Comparison of ENCODE assay signal across 8 cellular contexts in the genomic region with DNA sequence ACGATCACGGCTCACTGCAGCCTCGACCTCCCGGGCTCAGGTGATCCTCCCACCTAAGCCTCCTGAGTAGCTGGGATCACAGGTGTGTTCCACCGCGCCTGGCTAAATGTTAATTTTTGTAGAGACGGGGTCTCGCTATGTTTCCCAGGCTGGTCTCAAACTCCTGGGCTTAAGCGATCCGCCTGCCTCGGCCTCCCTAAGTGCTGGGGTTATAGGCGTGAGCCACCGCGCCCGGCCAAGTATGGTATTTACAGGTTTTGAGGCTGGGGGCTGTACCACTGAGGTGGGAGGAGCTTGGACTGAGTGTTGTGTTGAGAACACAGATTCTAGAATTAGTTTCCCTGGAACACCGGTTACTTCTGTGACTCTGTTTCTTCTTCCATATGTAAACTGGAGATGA. TPM values are rescaled to one million over a fixed set of nuclear protein-coding genes. Genes with fewer than 3 reads are reported as not detected.
DNase-seq lines count a peak whose midpoint lies in the region; ATAC-seq and TF ChIP-seq lines count a peak whose summit lies in the region.

No MANE protein-coding gene starts in this region.

- no peak overlapping the region for H3K27ac Mint-ChIP-seq in activated CD8-positive, alpha-beta memory T cell treated with anti-CD3 and anti-CD28 coated beads, Interleukin-2, amount 10 ng/mL, durations not matched to agents 7 days and 5 days
- H3K27ac Mint-ChIP-seq in effector memory CD8-positive, alpha-beta T cell = peak overlapping the region; percentile 87 to 90
- H3K27ac Mint-ChIP-seq in progenitor cell of endocrine pancreas = no peak overlapping the region

- peaks cover 42% of the 10 kb centered on the region for H3K4me1 Mint-ChIP-seq in activated CD8-positive, alpha-beta memory T cell treated with anti-CD3 and anti-CD28 coated beads, Interleukin-2, amount 10 ng/mL, durations not matched to agents 7 days and 5 days
- H3K4me1 Mint-ChIP-seq in effector memory CD8-positive, alpha-beta T cell (ENCODE audit: low read depth in 2 of 2) = peaks cover 34 to 40% of the 10 kb centered on the region in 2 donors
- H3K4me1 Mint-ChIP-seq in progenitor cell of endocrine pancreas (ENCODE audit: low read depth) = peaks cover 14% of the 10 kb centered on the region

- CTCF ChIA-PET in activated CD8-positive, alpha-beta memory T cell treated with anti-CD3 and anti-CD28 coated beads, Interleukin-2, amount 10 ng/mL, durations not matched to agents 7 days and 5 days (lab: Charles Lee) = interaction anchor here (0.6 to 8.0 kb wide), 8 partner anchors 8 to 145 kb away, joined by 3 to 108 read pairs (median 10); no protein-coding TSS in a partner anchor

- ATAC-seq in activated CD8-positive, alpha-beta memory T cell treated with anti-CD3 and anti-CD28 coated beads, Interleukin-2, amount 10 ng/mL, durations not matched to agents 7 days and 5 days = no peak
- no peak for ATAC-seq in effector memory CD8-positive, alpha-beta T cell (replicated peaks)
- ATAC-seq in GM21529 (IDR thresholded peaks at IDR 0.05; ENCODE audit: unreplicated experiment) = no peak
- no peak for ATAC-seq in GM19023 (IDR thresholded peaks at IDR 0.05; ENCODE audit: unreplicated experiment)

- H3K36me3 Mint-ChIP-seq in activated CD8-positive, alpha-beta memory T cell treated with anti-CD3 and anti-CD28 coated beads, Interleukin-2, amount 10 ng/mL, durations not matched to agents 7 days and 5 days = no peaks in the 10 kb centered on the region
- peaks cover 21% of the 10 kb centered on the region for H3K36me3 Mint-ChIP-seq in effector memory CD8-positive, alpha-beta T cell (ENCODE audit: insufficient read depth)
- peaks cover 4% of the 10 kb centered on the region for H3K36me3 Mint-ChIP-seq in progenitor cell of endocrine pancreas (ENCODE audit: insufficient read depth)

- TF ChIP-seq CTCF in progenitor cell of endocrine pancreas (IDR thresholded peaks at IDR 0.05; ENCODE audit: unreplicated experiment) = no peak

- DNase-seq in activated CD8-positive, alpha-beta memory T cell treated with anti-CD3 and anti-CD28 coated beads, Interleukin-2, amount 10 ng/mL, durations not matched to agents 7 days and 5 days = no peak
- DNase-seq in activated CD8-positive, alpha-beta memory T cell treated with anti-CD3 and anti-CD28 coated beads, Interleukin-2, amount 50 U/mL, for 48 hours = no peak
- peak; percentile 36 for DNase-seq in NCI-H69 (lab: John Stamatoyannopoulos, UW)
- no peak for DNase-seq in effector memory CD8-positive, alpha-beta T cell
- no peak for DNase-seq in progenitor cell of endocrine pancreas (ENCODE audit: low spot score, unreplicated experiment)
- no peak for DNase-seq in DMS114 treated with DMSO at 0.1 percent for 48 hours (lab: John Stamatoyannopoulos, UW; ENCODE audit: unreplicated experiment)

- H3K27me3 Mint-ChIP-seq in activated CD8-positive, alpha-beta memory T cell treated with anti-CD3 and anti-CD28 coated beads, Interleukin-2, amount 10 ng/mL, durations not matched to agents 7 days and 5 days = peaks cover 25% of the 10 kb centered on the region
- H3K27me3 Mint-ChIP-seq in effector memory CD8-positive, alpha-beta T cell = peaks cover 8 to 19% of the 10 kb centered on the region in 2 donors
- peaks cover 54% of the 10 kb centered on the region for H3K27me3 Mint-ChIP-seq in progenitor cell of endocrine pancreas

- H3K9me3 Mint-ChIP-seq in activated CD8-positive, alpha-beta memory T cell treated with anti-CD3 and anti-CD28 coated beads, Interleukin-2, amount 10 ng/mL, durations not matched to agents 7 days and 5 days (ENCODE audit: low read depth) = no peaks in the 10 kb centered on the region
- H3K9me3 Mint-ChIP-seq in effector memory CD8-positive, alpha-beta T cell = no peaks in the 10 kb centered on the region
- H3K9me3 Mint-ChIP-seq in progenitor cell of endocrine pancreas (ENCODE audit: low read depth) = no peaks in the 10 kb centered on the region

- peak overlapping the region; percentile 64 for H3K4me3 Mint-ChIP-seq in activated CD8-positive, alpha-beta memory T cell treated with anti-CD3 and anti-CD28 coated beads, Interleukin-2, amount 10 ng/mL, durations not matched to agents 7 days and 5 days
- peak overlapping the region; percentile 79 to 91 for H3K4me3 Mint-ChIP-seq in effector memory CD8-positive, alpha-beta T cell
- H3K4me3 Mint-ChIP-seq in progenitor cell of endocrine pancreas (ENCODE audit: low read depth) = peak overlapping the region; percentile 26

RNA-seq across cellular contexts. Expression of a gene that starts 0.5 kb away (rescaled TPM):
- 1 to 10 TPM; 4.3 to 4.5 TPM for total RNA-seq in activated CD8-positive, alpha-beta memory T cell treated with anti-CD3 and anti-CD28 coated beads, Interleukin-2, amount 10 ng/mL, durations not matched to agents 7 days and 5 days
- 0.62 TPM in 1 of 2 replicates, not detected in the other for total RNA-seq in progenitor cell of endocrine pancreas

RNA-seq across cellular contexts. Expression of a gene that starts 0.9 kb away (rescaled TPM):
- total RNA-seq in activated CD8-positive, alpha-beta memory T cell treated with anti-CD3 and anti-CD28 coated beads, Interleukin-2, amount 10 ng/mL, durations not matched to agents 7 days and 5 days = 1 to 10 TPM; 3.1 to 4.3 TPM
- total RNA-seq in progenitor cell of endocrine pancreas = 17.9 and 21.6 TPM in 2 replicates

RNA-seq across cellular contexts. Expression of a gene that starts 9.5 kb away (rescaled TPM):
- 100 to 1,000 TPM; 223 to 308 TPM for total RNA-seq in activated CD8-positive, alpha-beta memory T cell treated with anti-CD3 and anti-CD28 coated beads, Interleukin-2, amount 10 ng/mL, durations not matched to agents 7 days and 5 days
- 93.4 and 94.9 TPM in 2 replicates for total RNA-seq in progenitor cell of endocrine pancreas

RNA-seq across cellular contexts. Expression of a gene that starts 30.0 kb away (rescaled TPM):
- total RNA-seq in activated CD8-positive, alpha-beta memory T cell treated with anti-CD3 and anti-CD28 coated beads, Interleukin-2, amount 10 ng/mL, durations not matched to agents 7 days and 5 days = 10 to 100 TPM in 1 of 2 experiments, 1 to 10 TPM in 1; 5.6 to 98.6 TPM
- total RNA-seq in progenitor cell of endocrine pancreas = 5.3 and 7.3 TPM in 2 replicates

Comparison
In these comparisons a context has a peak if more than half of its experiments do, and no peak if none do; other contexts are left out.
1. H3K27ac Mint-ChIP-seq: peak in effector memory CD8-positive, alpha-beta T cell (2 of 2); none in activated CD8-positive, alpha-beta memory T cell treated with anti-CD3 and anti-CD28 coated beads, Interleukin-2, amount 10 ng/mL, durations not matched to agents 7 days and 5 days (single experiment) and progenitor cell of endocrine pancreas (single experiment).
2. H3K4me3 Mint-ChIP-seq: peak in every context shown above with its lines; median percentile 85 in effector memory CD8-positive, alpha-beta T cell; 64 in activated CD8-positive, alpha-beta memory T cell treated with anti-CD3 and anti-CD28 coated beads, Interleukin-2, amount 10 ng/mL, durations not matched to agents 7 days and 5 days; 26 in progenitor cell of endocrine pancreas.